12 cellular contexts compared by ENCODE assay signal in genomic region chr13:75308222-75308621, GRCh38.
DNase-seq lines count a peak whose midpoint lies in the region; ATAC-seq and TF ChIP-seq lines count a peak whose summit lies in the region.
"Had no signal": no experiment of that assay in that cellular context is flagged by ENCODE, and none has a peak within 500 bp of the region (broad histone marks: within the 10 kb centered on the region; RNA-seq: fewer than 3 reads in every experiment).

No MANE protein-coding gene starts in this region.

- H3K27me3 ChIP-seq in GM06990 (replicated peaks; ENCODE audit: control insufficient read depth, insufficient read depth, low read length), result no peaks in the 10 kb centered on the region
- H3K27me3 ChIP-seq: colonic mucosa had no signal

- BruUV-seq in Calu3 (replicated peaks; lab: Mats Ljungman, UMichigan), result no TSS peak

- H3K27me3 Mint-ChIP-seq in activated naive CD8-positive, alpha-beta T cell, result no peaks in the 10 kb centered on the region
- H3K27me3 Mint-ChIP-seq in Calu3 (ENCODE audit: unreplicated experiment), result no peaks in the 10 kb centered on the region
- H3K27me3 Mint-ChIP-seq: progenitor cell of endocrine pancreas, type B pancreatic cell had no signal

- no peaks in the 10 kb centered on the region for H3K36me3 ChIP-seq in GM06990 (ENCODE audit: control insufficient read depth, insufficient read depth, low read length)
- H3K36me3 ChIP-seq: colonic mucosa had no signal

- TF ChIP-seq CTCF in GM06990 (IDR thresholded peaks at IDR 0.05; ENCODE audit: insufficient read depth, low read length, poor library complexity, severe bottlenecking) (no peak), Calu3 (IDR thresholded peaks at IDR 0.05; ENCODE audit: unreplicated experiment) (no peak)

- H3K36me3 Mint-ChIP-seq in activated naive CD8-positive, alpha-beta T cell, result peaks cover 60% of the 10 kb centered on the region
- H3K36me3 Mint-ChIP-seq in Calu3 (ENCODE audit: insufficient read depth, unreplicated experiment), result no peaks in the 10 kb centered on the region

- intact Hi-C loops in Calu3 (cut with micrococcal nuclease; ENCODE audit: unreplicated experiment), result no loop called here

- H3K9me3 Mint-ChIP-seq in activated naive CD8-positive, alpha-beta T cell (ENCODE audit: low read depth), result no peaks in the 10 kb centered on the region
- H3K9me3 Mint-ChIP-seq in Calu3 (ENCODE audit: low read depth, unreplicated experiment), result peaks cover 3% of the 10 kb centered on the region
- H3K9me3 Mint-ChIP-seq: type B pancreatic cell had no signal

- H3K27ac ChIP-seq in substantia nigra (ENCODE audit: low read depth, low read length, poor library complexity, severe bottlenecking), result no peak overlapping the region
- H3K27ac ChIP-seq: colonic mucosa had no signal

- H3K4me1 Mint-ChIP-seq in activated naive CD8-positive, alpha-beta T cell (ENCODE audit: low read depth), result peaks cover 48% of the 10 kb centered on the region
- no peaks in the 10 kb centered on the region for H3K4me1 Mint-ChIP-seq in Calu3 (ENCODE audit: low read depth, unreplicated experiment)

- DNase-seq in GM06990 (ENCODE audit: extremely low read depth, insufficient read length) (no peak), Calu3 (no peak), substantia nigra (lab: John Stamatoyannopoulos, UW) (no peak), KG1 (lab: John Stamatoyannopoulos, UW) (no peak)
- DNase-seq: colonic mucosa, NCI-H2081 had no signal

- H3K27ac Mint-ChIP-seq in activated naive CD8-positive, alpha-beta T cell, result peak overlapping the region; percentile 72
- no peak overlapping the region for H3K27ac Mint-ChIP-seq in Calu3 (ENCODE audit: unreplicated experiment)
- H3K27ac Mint-ChIP-seq: progenitor cell of endocrine pancreas, type B pancreatic cell had no signal

- no peak overlapping the region for H3K4me3 Mint-ChIP-seq in activated naive CD8-positive, alpha-beta T cell
- no peak overlapping the region for H3K4me3 Mint-ChIP-seq in Calu3 (ENCODE audit: low read depth, unreplicated experiment)
- H3K4me3 Mint-ChIP-seq: type B pancreatic cell had no signal

- H3K4me3 ChIP-seq in GM06990 (replicated peaks; ENCODE audit: low read depth, low read length), result peak overlapping the region; percentile 14; the same call in 1 of the 2 replicates
- H3K4me3 ChIP-seq: colonic mucosa had no signal

- ATAC-seq in GM19351 (IDR thresholded peaks at IDR 0.05; ENCODE audit: unreplicated experiment), result peak; percentile 57
- ATAC-seq in HG02885 (IDR thresholded peaks at IDR 0.05; ENCODE audit: poor library complexity, unreplicated experiment), result peak; percentile 42
- ATAC-seq in HG03460 (IDR thresholded peaks at IDR 0.05; ENCODE audit: unreplicated experiment), result no peak

- CTCF ChIA-PET in Calu3 (lab: Charles Lee), result no interaction called here
